18 cellular contexts compared by ENCODE assay signal in genomic region chr19:10283301-10283733, GRCh38. TPM values are rescaled to one million over a fixed set of nuclear protein-coding genes. Genes with fewer than 3 reads are reported as not detected.
DNase-seq lines count a peak whose midpoint lies in the region; ATAC-seq, FAIRE-seq and TF ChIP-seq lines count a peak whose summit lies in the region.
"Had no signal": no experiment of that assay in that cellular context is flagged by ENCODE, and none has a peak within 500 bp of the region (broad histone marks: within the 10 kb centered on the region; RNA-seq: fewer than 3 reads in every experiment).

No MANE protein-coding gene starts in this region.

- peak in 1 of 2 experiments; percentile 25; a peak in 1 of 6 replicates for ATAC-seq in A549
- no peak for ATAC-seq in HG03469 (IDR thresholded peaks at IDR 0.05; ENCODE audit: unreplicated experiment)
- ATAC-seq in GM19023 (IDR thresholded peaks at IDR 0.05; ENCODE audit: unreplicated experiment) = no peak

- no peak overlapping the region for H4K91ac ChIP-seq in neuronal stem cell (ENCODE audit: low read depth, low read length, poor library complexity)

- H2AK5ac ChIP-seq in neuronal stem cell (ENCODE audit: low read depth, low read length) = peak overlapping the region; percentile 75

- no peak overlapping the region for H3K14ac ChIP-seq in neuronal stem cell (ENCODE audit: low read length)

- no peak for TF ChIP-seq EP300 in A549 (IDR thresholded peaks at IDR 0.05)

- H3K18ac ChIP-seq in neuronal stem cell (ENCODE audit: low read length) = no peak overlapping the region

- TF ChIP-seq CTCF in A549 (IDR thresholded peaks at IDR 0.05) (no peak), epithelial cell of esophagus (IDR thresholded peaks at IDR 0.05; ENCODE audit: insufficient read depth, low read depth, low read length, missing control alignments) (no peak)

- H2BK15ac ChIP-seq in neuronal stem cell (ENCODE audit: low read length) = peak overlapping the region; percentile 85

- peak overlapping the region; percentile 75 for H2BK5ac ChIP-seq in neuronal stem cell (ENCODE audit: low read length)

- peaks cover 8% of the 10 kb centered on the region; the same call in 1 of the 3 replicates for H3K4me1 ChIP-seq in A549
- H3K4me1 ChIP-seq in neuronal stem cell (ENCODE audit: control insufficient read depth in 2 of 2, insufficient read depth in 1 of 2, low read depth in 1 of 2, low read length in 2 of 2) = peaks cover 0 to 7% of the 10 kb centered on the region in 2 donors

- DNase-seq in A549 (ENCODE audit: low read depth in 1 of 2, low spot score in 1 of 2) (no peak), NCI-H226 (peak; percentile 44), epithelial cell of esophagus (ENCODE audit: low read depth) (peak; percentile 40), neuronal stem cell (ENCODE audit: low spot score) (no peak), frontal cortex (ENCODE audit: low spot score in 2 of 2) (no peak), COLO829 (ENCODE audit: low spot score) (no peak)
- DNase-seq: DMS53, GM23248, MV-4-11, NCI-H1436, NCI-H2081 treated with DMSO at 0.1 percent for 48 hours, NCI-H526, OCI-M1 had no signal

- no peak overlapping the region for H3K27ac ChIP-seq in A549
- H3K27ac ChIP-seq in neuronal stem cell (replicated peaks; ENCODE audit: low read length) = no peak overlapping the region
- H3K27ac ChIP-seq: C4-2B, GM23248, SK-N-MC had no signal

- H3K9me3 ChIP-seq in A549 (no peaks in the 10 kb centered on the region), neuronal stem cell (replicated peaks in 1 of 2; ENCODE audit: control insufficient read depth in 2 of 2, insufficient read depth in 1 of 2, low read depth in 1 of 2, low read length in 2 of 2) (peaks cover 0 to 7% of the 10 kb centered on the region in 2 donors)

- no peak for TF ChIP-seq POLR2A in A549 (IDR thresholded peaks at IDR 0.05; ENCODE audit: low read length)

- peak overlapping the region; percentile 43 for H3K23ac ChIP-seq in neuronal stem cell (ENCODE audit: low read depth, low read length, poor library complexity)

- peaks cover 0 to 24% (median 9%) of the 10 kb centered on the region in 3 experiments for H3K27me3 ChIP-seq in neuronal stem cell (ENCODE audit: control insufficient read depth in 3 of 3, insufficient read depth in 3 of 3, low read depth in 1 of 3, low read length in 3 of 3)

- no peak overlapping the region for H2AFZ ChIP-seq in neuronal stem cell (ENCODE audit: low read length)
- H2AFZ ChIP-seq: GM23248 had no signal

- H3K4ac ChIP-seq in neuronal stem cell (ENCODE audit: low read length) = no peak overlapping the region

- H3K36me3 ChIP-seq in neuronal stem cell (replicated peaks in 1 of 2; ENCODE audit: control insufficient read depth in 2 of 2, insufficient read depth in 2 of 2, low read length in 2 of 2) = peaks cover 0 to 64% of the 10 kb centered on the region in 2 donors

- no peak overlapping the region for H2BK120ac ChIP-seq in neuronal stem cell (ENCODE audit: low read depth, low read length)

- peak overlapping the region; percentile 4 for H3K9ac ChIP-seq in neuronal stem cell (ENCODE audit: low read depth, low read length, poor library complexity)
- H3K9ac ChIP-seq: GM23248 had no signal

- no peaks in the 10 kb centered on the region for H3K79me1 ChIP-seq in neuronal stem cell (ENCODE audit: low read depth, low read length)

- H3K4me2 ChIP-seq in A549 (0 out of 3 replicates have a peak overlapping the region, but pooled peaks have one; percentile 14), neuronal stem cell (ENCODE audit: insufficient read depth, low read length, poor library complexity, severe bottlenecking) (no peak overlapping the region)

- CTCF ChIA-PET in A549 (lab: Yijun Ruan, JAX) = interaction anchor here (0.6 to 4.5 kb wide), 3 partner anchors 13 to 135 kb away, joined by 3 to 15 read pairs (median 3); partner anchors contain the start of gene ICAM1

- FAIRE-seq in A549 (lab: Jason Lieb, UNC) = no peak
- no peak for FAIRE-seq in frontal cortex (lab: Jason Lieb, UNC)
- FAIRE-seq: A204.1 had no signal

- POLR2A ChIA-PET in A549 (lab: Yijun Ruan, JAX) = no interaction called here

- H3K4me3 ChIP-seq in A549 (no peak overlapping the region), epithelial cell of esophagus (ENCODE audit: low read length) (no peak overlapping the region), neuronal stem cell (ENCODE audit: low read length in 2 of 2) (no peak overlapping the region)
- H3K4me3 ChIP-seq: GM23248, SK-N-MC had no signal

- 56% methylated on average over 10 of the region's 15 CpGs for WGBS in A549 (ENCODE audit: missing lambda C conversion rate)
- WGBS in neuronal stem cell (ENCODE audit: extremely low coverage in 2 of 2, insufficient read length in 2 of 2, insufficient replicate concordance in 1 of 2), 2 donors = no CpG with 5 or more reads among the region's 15 CpGs

- TF ChIP-seq RAD21 in A549 (conservative IDR thresholded peaks at IDR 0.05 in 1 of 2, IDR thresholded peaks at IDR 0.05 in 1 of 2) = no peak

- no peak overlapping the region for H4K8ac ChIP-seq in neuronal stem cell (ENCODE audit: low read depth, low read length)

- no peak overlapping the region for H2BK12ac ChIP-seq in neuronal stem cell (ENCODE audit: low read length)

TF ChIP-seq in A549, 52 proteins besides CTCF, POLR2A, EP300 and RAD21 (continues in another document):
- TF ChIP-seq CHD4 (IDR thresholded peaks at IDR 0.05; ENCODE audit: borderline replicate concordance) (no peak), HOXB13 (CRISPR knock-in tag; IDR thresholded peaks at IDR 0.05; ENCODE audit: low read depth) (no peak), TP53 (CRISPR knock-in tag; IDR thresholded peaks at IDR 0.05) (no peak)
- TF ChIP-seq, protein P1, sequence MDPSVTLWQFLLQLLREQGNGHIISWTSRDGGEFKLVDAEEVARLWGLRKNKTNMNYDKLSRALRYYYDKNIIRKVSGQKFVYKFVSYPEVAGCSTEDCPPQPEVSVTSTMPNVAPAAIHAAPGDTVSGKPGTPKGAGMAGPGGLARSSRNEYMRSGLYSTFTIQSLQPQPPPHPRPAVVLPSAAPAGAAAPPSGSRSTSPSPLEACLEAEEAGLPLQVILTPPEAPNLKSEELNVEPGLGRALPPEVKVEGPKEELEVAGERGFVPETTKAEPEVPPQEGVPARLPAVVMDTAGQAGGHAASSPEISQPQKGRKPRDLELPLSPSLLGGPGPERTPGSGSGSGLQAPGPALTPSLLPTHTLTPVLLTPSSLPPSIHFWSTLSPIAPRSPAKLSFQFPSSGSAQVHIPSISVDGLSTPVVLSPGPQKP (IDR thresholded peaks at IDR 0.05; ENCODE audit: low read depth, low read length) = no peak
- TF ChIP-seq, protein P2, sequence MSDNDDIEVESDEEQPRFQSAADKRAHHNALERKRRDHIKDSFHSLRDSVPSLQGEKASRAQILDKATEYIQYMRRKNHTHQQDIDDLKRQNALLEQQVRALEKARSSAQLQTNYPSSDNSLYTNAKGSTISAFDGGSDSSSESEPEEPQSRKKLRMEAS (IDR thresholded peaks at IDR 0.05) = no peak
- TF ChIP-seq, protein P3, sequence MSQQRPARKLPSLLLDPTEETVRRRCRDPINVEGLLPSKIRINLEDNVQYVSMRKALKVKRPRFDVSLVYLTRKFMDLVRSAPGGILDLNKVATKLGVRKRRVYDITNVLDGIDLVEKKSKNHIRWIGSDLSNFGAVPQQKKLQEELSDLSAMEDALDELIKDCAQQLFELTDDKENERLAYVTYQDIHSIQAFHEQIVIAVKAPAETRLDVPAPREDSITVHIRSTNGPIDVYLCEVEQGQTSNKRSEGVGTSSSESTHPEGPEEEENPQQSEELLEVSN (IDR thresholded peaks at IDR 0.05; ENCODE audit: borderline replicate concordance, low read depth) = no peak

RNA-seq across cellular contexts. Expression of gene ICAM4, which starts 3.4 kb away (rescaled TPM):
- not detected in 2 replicates for polyA plus RNA-seq in A549 (2011; rRNA removed)
- polyA plus RNA-seq in A549 (2012; cell fraction: cytosol; rRNA removed) = not detected in 2 replicates
- polyA plus RNA-seq in A549 (2012; cell fraction: nucleus; rRNA removed) = 0.04 TPM in 1 of 2 replicates, not detected in the other
- not detected in 3 replicates for polyA plus RNA-seq in A549 (2017; fragmentation: RNase III; extraction: RNeasy Plus Mini Kit Qiagen cat#74134 plus additional on column Dnase treatment)
- polyA minus RNA-seq in A549 (2011; rRNA and poly(A)+ RNA removed) = not detected in 2 replicates
- polyA plus RNA-seq in neuronal stem cell (2013, experiment 1 of 2) = 0.56 TPM
- polyA plus RNA-seq in neuronal stem cell (2013, experiment 2 of 2) = 0.48 TPM
- 0.41 TPM for total RNA-seq in frontal cortex

RNA-seq across cellular contexts. Expression of gene ICAM5, which starts 6.4 kb away (rescaled TPM):
- polyA plus RNA-seq in A549 (2011; rRNA removed) = 0.35 and 0.58 TPM in 2 replicates
- polyA plus RNA-seq in A549 (2012; cell fraction: cytosol; rRNA removed) = 1.0 and 1.6 TPM in 2 replicates
- polyA plus RNA-seq in A549 (2012; cell fraction: nucleus; rRNA removed) = 12.9 and 18.2 TPM in 2 replicates
- polyA plus RNA-seq in A549 (2017; fragmentation: RNase III; extraction: RNeasy Plus Mini Kit Qiagen cat#74134 plus additional on column Dnase treatment) = 0.77 to 1.5 TPM (median 0.81 TPM) in 3 replicates
- polyA minus RNA-seq in A549 (2011; rRNA and poly(A)+ RNA removed) = 0.34 TPM in 1 of 2 replicates, not detected in the other
- polyA plus RNA-seq in neuronal stem cell (2013, experiment 1 of 2) = 0.73 TPM
- polyA plus RNA-seq in neuronal stem cell (2013, experiment 2 of 2) = 0.84 TPM
- total RNA-seq in frontal cortex = 6.1 TPM

RNA-seq across cellular contexts. Expression of gene ICAM1, which starts 12.4 kb away (rescaled TPM):
- polyA plus RNA-seq in A549 (2011; rRNA removed) = 1.4 and 3.5 TPM in 2 replicates
- 0.40 and 0.66 TPM in 2 replicates for polyA plus RNA-seq in A549 (2012; cell fraction: cytosol; rRNA removed)
- polyA plus RNA-seq in A549 (2012; cell fraction: nucleus; rRNA removed) = 1.3 TPM in 2 replicates
- 1.2 to 2.6 TPM (median 1.5 TPM) in 3 replicates for polyA plus RNA-seq in A549 (2017; fragmentation: RNase III; extraction: RNeasy Plus Mini Kit Qiagen cat#74134 plus additional on column Dnase treatment)
- 2.1 and 4.4 TPM in 2 replicates for polyA minus RNA-seq in A549 (2011; rRNA and poly(A)+ RNA removed)
- 0.53 TPM for polyA plus RNA-seq in neuronal stem cell (2013, experiment 1 of 2)
- 0.43 TPM for polyA plus RNA-seq in neuronal stem cell (2013, experiment 2 of 2)
- 0.41 TPM for total RNA-seq in frontal cortex

RNA-seq across cellular contexts. Expression of gene ZGLP1, which starts 26.3 kb away (rescaled TPM):
- polyA plus RNA-seq in A549 (2011; rRNA removed) (0.84 and 1.2 TPM in 2 replicates), A549 (2017; fragmentation: RNase III; extraction: RNeasy Plus Mini Kit Qiagen cat#74134 plus additional on column Dnase treatment) (1.7 to 2.1 TPM (median 1.9 TPM) in 3 replicates)
- 2.5 and 3.0 TPM in 2 replicates for polyA plus RNA-seq in A549 (2012; cell fraction: cytosol; rRNA removed)
- polyA plus RNA-seq in A549 (2012; cell fraction: nucleus; rRNA removed) = 10.1 and 10.7 TPM in 2 replicates
- 0.12 TPM in 1 of 2 replicates, not detected in the other for polyA minus RNA-seq in A549 (2011; rRNA and poly(A)+ RNA removed)
- polyA plus RNA-seq in neuronal stem cell (2013, experiment 1 of 2) = 3.5 TPM
- polyA plus RNA-seq in neuronal stem cell (2013, experiment 2 of 2) = 4.2 TPM
- total RNA-seq in frontal cortex = 1.6 TPM

RNA-seq across cellular contexts. Expression of gene MRPL4, which starts 31.3 kb away (rescaled TPM):
- 25.9 and 26.4 TPM in 2 replicates for polyA plus RNA-seq in A549 (2011; rRNA removed)
- polyA plus RNA-seq in A549 (2012; cell fraction: cytosol; rRNA removed) = 155 and 187 TPM in 2 replicates
- polyA plus RNA-seq in A549 (2012; cell fraction: nucleus; rRNA removed) = 156 and 201 TPM in 2 replicates
- polyA plus RNA-seq in A549 (2017; fragmentation: RNase III; extraction: RNeasy Plus Mini Kit Qiagen cat#74134 plus additional on column Dnase treatment) = 51.4 to 52.2 TPM (median 51.8 TPM) in 3 replicates
- 15.7 and 18.3 TPM in 2 replicates for polyA minus RNA-seq in A549 (2011; rRNA and poly(A)+ RNA removed)
- 37.7 TPM for polyA plus RNA-seq in neuronal stem cell (2013, experiment 1 of 2)
- 37.5 TPM for polyA plus RNA-seq in neuronal stem cell (2013, experiment 2 of 2)
- total RNA-seq in frontal cortex = 10.2 TPM

Comparison
In these comparisons a context has a peak if more than half of its experiments do, and no peak if none do; other contexts are left out.
1. DNase-seq: peak in NCI-H226 (single experiment) and epithelial cell of esophagus (single experiment); none in A549 (0 of 2), neuronal stem cell (single experiment), frontal cortex (0 of 2) and COLO829 (single experiment).